In the genomic region with DNA sequence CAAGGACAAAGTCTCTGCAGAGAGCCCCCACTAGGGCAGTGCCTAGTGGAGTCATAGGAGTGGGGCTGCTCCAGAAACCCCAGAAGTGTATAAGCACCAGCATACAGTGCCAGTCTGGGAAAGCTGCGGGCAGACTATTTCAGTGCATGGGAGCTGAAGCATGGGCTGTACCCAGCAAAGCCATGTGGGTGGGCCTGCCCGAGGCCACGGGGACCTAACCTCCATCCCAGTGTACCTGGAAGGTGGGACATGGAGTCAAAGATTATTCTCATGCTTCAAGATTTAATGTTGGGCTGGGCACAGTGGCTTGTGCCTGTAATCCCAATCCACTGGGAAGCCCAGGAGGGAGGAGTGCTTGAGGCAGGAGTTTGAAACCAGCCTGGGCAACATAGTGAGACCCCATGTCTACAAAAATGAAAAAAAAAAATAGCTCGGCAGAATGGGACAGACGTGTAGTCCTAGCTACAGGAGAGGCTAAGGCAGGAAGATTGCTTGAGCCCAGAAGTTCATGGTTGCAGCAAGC, we compare ENCODE assay signal across 27 cellular contexts.
"Had no signal": no experiment of that assay in that cellular context is flagged by ENCODE, and none has a peak within 500 bp of the region (broad histone marks: within the 10 kb centered on the region; RNA-seq: fewer than 3 reads in every experiment).

No MANE protein-coding gene starts in this region.

- H3K9me3 ChIP-seq: colonic mucosa, gastrocnemius medialis, lower lobe of right lung had no signal

- DNase-seq: colonic mucosa; cortex of kidney; effector CD8-positive, alpha-beta T cell; effector memory CD8-positive, alpha-beta T cell; endodermal cell; erythroblast; esophagus squamous epithelium; foreskin fibroblast; foreskin melanocyte; gastrocnemius medialis; glutamatergic neuron; head of caudate nucleus; heart right ventricle; hippocampal formation; left cardiac atrium; left lung; left ventricle myocardium superior; lower lobe of right lung; mesenchymal stem cell; mucosa of descending colon; naive B cell had no signal

- H3K36me3 ChIP-seq: colonic mucosa, gastrocnemius medialis, left lung, lower lobe of right lung had no signal

- H3K9me3 Mint-ChIP-seq: effector memory CD8-positive, alpha-beta T cell had no signal

- H3K27me3 Mint-ChIP-seq: dendritic cell treated with granulocyte-macrophage colony-stimulating factor and Interleukin-4, amounts not matched to agents 40 ng/mL and 50 ng/mL, for 4 days; effector memory CD8-positive, alpha-beta T cell; naive B cell had no signal

- H3K27me3 ChIP-seq: colonic mucosa, esophagus squamous epithelium, gastrocnemius medialis, heart right ventricle, left lung had no signal

- H3K4me3 Mint-ChIP-seq: dendritic cell treated with granulocyte-macrophage colony-stimulating factor and Interleukin-4, amounts not matched to agents 40 ng/mL and 50 ng/mL, for 4 days; effector memory CD8-positive, alpha-beta T cell; endodermal cell; mesothelial cell of epicardium; naive B cell had no signal

- H3K4me1 ChIP-seq: colonic mucosa, esophagus squamous epithelium, gastrocnemius medialis, heart right ventricle, left lung, lower lobe of right lung had no signal

- H3K27ac Mint-ChIP-seq: dendritic cell treated with granulocyte-macrophage colony-stimulating factor and Interleukin-4, amounts not matched to agents 40 ng/mL and 50 ng/mL, for 4 days; endodermal cell; mesothelial cell of epicardium had no signal

- ATAC-seq: effector memory CD8-positive, alpha-beta T cell; gastrocnemius medialis; left cardiac atrium; left lung; left ventricle myocardium superior; mucosa of descending colon had no signal

- H3K4me1 Mint-ChIP-seq: endodermal cell, mesothelial cell of epicardium, naive B cell had no signal

- H3K4me3 ChIP-seq: colonic mucosa, esophagus squamous epithelium, gastrocnemius medialis, heart right ventricle, left lung, lower lobe of right lung, mucosa of descending colon had no signal

- FAIRE-seq: endometrium, islet of Langerhans, keratinocyte had no signal

- H3K27ac ChIP-seq: colonic mucosa, epithelial cell of prostate, esophagus squamous epithelium, gastrocnemius medialis, heart right ventricle, left lung, lower lobe of right lung had no signal
